Comparison of ENCODE assay signal across 17 cellular contexts in genomic region chr1:909861-910310, GRCh38. TPM values are rescaled to one million over a fixed set of nuclear protein-coding genes. Genes with fewer than 3 reads are reported as not detected.
DNase-seq lines count a peak whose midpoint lies in the region; ATAC-seq and TF ChIP-seq lines count a peak whose summit lies in the region.
"Had no signal": no experiment of that assay in that cellular context is flagged by ENCODE, and none has a peak within 500 bp of the region (broad histone marks: within the 10 kb centered on the region; RNA-seq: fewer than 3 reads in every experiment).

No MANE protein-coding gene starts in this region.

- no peaks in the 10 kb centered on the region for H3K79me1 ChIP-seq in neuronal stem cell (ENCODE audit: low read depth, low read length)

- TF ChIP-seq POLR2A in esophagus muscularis mucosa (IDR thresholded peaks at IDR 0.05; ENCODE audit: low read depth) = no peak

- H2BK120ac ChIP-seq in neuronal stem cell (ENCODE audit: low read depth, low read length) = no peak overlapping the region

- no peak overlapping the region for H2BK5ac ChIP-seq in neuronal stem cell (ENCODE audit: low read length)

- H3K27me3 ChIP-seq in A673 (replicated peaks; ENCODE audit: insufficient read depth, low read depth, low read length, poor library complexity) (no peaks in the 10 kb centered on the region), GM06990 (replicated peaks; ENCODE audit: control insufficient read depth, insufficient read depth, low read length) (no peaks in the 10 kb centered on the region; the same call in 1 of the 2 replicates), esophagus muscularis mucosa (peaks cover 0 to 78% (median 10%) of the 10 kb centered on the region in 4 donors), neuronal stem cell (ENCODE audit: control insufficient read depth in 3 of 3, insufficient read depth in 3 of 3, low read depth in 1 of 3, low read length in 3 of 3) (peaks cover 2 to 49% (median 19%) of the 10 kb centered on the region in 3 experiments)
- H3K27me3 ChIP-seq: hepatocyte had no signal

- no peak overlapping the region for H3K4ac ChIP-seq in neuronal stem cell (ENCODE audit: low read length)

- no peak for ATAC-seq in activated CD8-positive, alpha-beta T cell treated with anti-CD3 and anti-CD28 coated beads for 36 hours
- no peak for ATAC-seq in HG03460 (IDR thresholded peaks at IDR 0.05; ENCODE audit: unreplicated experiment)

- CTCF ChIA-PET in A673 (lab: Charles Lee) = no interaction called here
- CTCF ChIA-PET in activated CD8-positive, alpha-beta T cell treated with anti-CD3 and anti-CD28 coated beads for 36 hours (lab: Charles Lee) = no interaction called here

- no peak overlapping the region for H3K23ac ChIP-seq in neuronal stem cell (ENCODE audit: low read depth, low read length, poor library complexity)

- no peak overlapping the region for H3K9ac ChIP-seq in neuronal stem cell (ENCODE audit: low read depth, low read length, poor library complexity)

- no peak overlapping the region for H2AFZ ChIP-seq in neuronal stem cell (ENCODE audit: low read length)
- H2AFZ ChIP-seq: hepatocyte had no signal

- no peak overlapping the region for H4K91ac ChIP-seq in neuronal stem cell (ENCODE audit: low read depth, low read length, poor library complexity)

- no TSS peak for BruUV-seq in A673 (replicated peaks; lab: Mats Ljungman, UMichigan)

- H3K18ac ChIP-seq in neuronal stem cell (ENCODE audit: low read length) = no peak overlapping the region

- peaks cover 27% of the 10 kb centered on the region for H3K4me1 Mint-ChIP-seq in CD14-positive monocyte
- H3K4me1 Mint-ChIP-seq in activated CD8-positive, alpha-beta T cell treated with anti-CD3 and anti-CD28 coated beads for 36 hours (ENCODE audit: low read depth) = peaks cover 7% of the 10 kb centered on the region

- H3K4me1 ChIP-seq in A673 (ENCODE audit: insufficient read depth, low read length, poor library complexity, severe bottlenecking) (peaks cover 33% of the 10 kb centered on the region), esophagus muscularis mucosa (peaks cover 16 to 49% (median 44%) of the 10 kb centered on the region in 4 donors), neuronal stem cell (ENCODE audit: control insufficient read depth in 2 of 2, insufficient read depth in 1 of 2, low read depth in 1 of 2, low read length in 2 of 2) (peaks cover 0 to 4% of the 10 kb centered on the region in 2 donors)

- H3K4me2 ChIP-seq in neuronal stem cell (ENCODE audit: insufficient read depth, low read length, poor library complexity, severe bottlenecking) = no peak overlapping the region
- H3K4me2 ChIP-seq: hepatocyte had no signal

- H2BK12ac ChIP-seq in neuronal stem cell (ENCODE audit: low read length) = no peak overlapping the region

- H3K9me3 Mint-ChIP-seq in CD14-positive monocyte = peaks cover 0 to 5% (median 2%) of the 10 kb centered on the region in 7 donors
- no peaks in the 10 kb centered on the region for H3K9me3 Mint-ChIP-seq in activated CD8-positive, alpha-beta T cell treated with anti-CD3 and anti-CD28 coated beads for 36 hours
- H3K9me3 Mint-ChIP-seq: activated T-helper 2 cell treated with anti-CD3 and anti-CD28 coated beads, Interferon-gamma antibody, Interleukin-2, Interleukin-4, amounts not matched to agents 10 μg/mL and 5 μg/mL and 100 μg/mL, durations not matched to agents 14 hours and 24 hours and 36 hours; stimulated activated naive CD8-positive, alpha-beta T cell treated with anti-CD3 and anti-CD28 coated beads, Interleukin-15, Interleukin-2, amounts not matched to agents 100 ng/mL and 50 ng/mL, for 24 hours had no signal

- no peaks in the 10 kb centered on the region for H3K36me3 ChIP-seq in A673 (ENCODE audit: insufficient read depth, low read length, poor library complexity, severe bottlenecking)
- H3K36me3 ChIP-seq in GM06990 (ENCODE audit: control insufficient read depth, insufficient read depth, low read length) = no peaks in the 10 kb centered on the region
- no peaks in the 10 kb centered on the region for H3K36me3 ChIP-seq in esophagus muscularis mucosa
- peaks cover 0 to 11% of the 10 kb centered on the region in 2 donors for H3K36me3 ChIP-seq in neuronal stem cell (replicated peaks in 1 of 2; ENCODE audit: control insufficient read depth in 2 of 2, insufficient read depth in 2 of 2, low read length in 2 of 2)

- no peak overlapping the region for H3K14ac ChIP-seq in neuronal stem cell (ENCODE audit: low read length)

- no peak overlapping the region for H3K27ac Mint-ChIP-seq in CD14-positive monocyte
- H3K27ac Mint-ChIP-seq in activated CD8-positive, alpha-beta T cell treated with anti-CD3 and anti-CD28 coated beads for 36 hours = no peak overlapping the region
- H3K27ac Mint-ChIP-seq: activated T-helper 2 cell treated with anti-CD3 and anti-CD28 coated beads, Interferon-gamma antibody, Interleukin-2, Interleukin-4, amounts not matched to agents 10 μg/mL and 5 μg/mL and 100 μg/mL, durations not matched to agents 14 hours and 24 hours and 36 hours; stimulated activated naive CD8-positive, alpha-beta T cell treated with anti-CD3 and anti-CD28 coated beads, Interleukin-15, Interleukin-2, amounts not matched to agents 100 ng/mL and 50 ng/mL, for 24 hours had no signal

- TF ChIP-seq EP300 in esophagus muscularis mucosa (IDR thresholded peaks at IDR 0.05) = no peak

- no peak for TF ChIP-seq CTCF in A673 (conservative IDR thresholded peaks at IDR 0.05; ENCODE audit: low read depth, low read length)
- TF ChIP-seq CTCF in GM06990 (IDR thresholded peaks at IDR 0.05; ENCODE audit: insufficient read depth, low read length, poor library complexity, severe bottlenecking) = no peak
- TF ChIP-seq CTCF in esophagus muscularis mucosa (IDR thresholded peaks at IDR 0.05) = no peak
- no peak for TF ChIP-seq CTCF in CD14-positive monocyte (IDR thresholded peaks at IDR 0.05)
- TF ChIP-seq CTCF in activated CD8-positive, alpha-beta T cell treated with anti-CD3 and anti-CD28 coated beads for 36 hours (IDR thresholded peaks at IDR 0.05) = no peak

- peak overlapping the region in 1 of 2 donors; percentile 26 for H3K4me3 Mint-ChIP-seq in CD14-positive monocyte
- no peak overlapping the region for H3K4me3 Mint-ChIP-seq in activated CD8-positive, alpha-beta T cell treated with anti-CD3 and anti-CD28 coated beads for 36 hours
- H3K4me3 Mint-ChIP-seq: stimulated activated naive CD8-positive, alpha-beta T cell treated with anti-CD3 and anti-CD28 coated beads, Interleukin-15, Interleukin-2, amounts not matched to agents 100 ng/mL and 50 ng/mL, for 24 hours had no signal

- POLR2A ChIA-PET in A673 (lab: Charles Lee; ENCODE audit: low non-redundant PET) = no interaction called here
- POLR2A ChIA-PET in activated CD8-positive, alpha-beta T cell treated with anti-CD3 and anti-CD28 coated beads for 36 hours (lab: Charles Lee) = no interaction called here

- no peak overlapping the region for H4K8ac ChIP-seq in neuronal stem cell (ENCODE audit: low read depth, low read length)

- DNase-seq in A673 (ENCODE audit: low spot score) (peak; percentile 15), GM06990 (ENCODE audit: extremely low read depth, insufficient read length) (peak; percentile 0), esophagus muscularis mucosa (ENCODE audit: extremely low spot score) (no peak), neuronal stem cell (ENCODE audit: low spot score) (no peak), CD14-positive monocyte (ENCODE audit: low spot score) (no peak), UCSD-AML1 (lab: John Stamatoyannopoulos, UW; ENCODE audit: unreplicated experiment) (no peak)
- no peak for DNase-seq in activated CD8-positive, alpha-beta T cell treated with anti-CD3 and anti-CD28 coated beads for 36 hours
- DNase-seq: amniotic stem cell, DMS153, NCI-H187, OCI-M1 had no signal

- WGBS in esophagus muscularis mucosa = no CpG with 5 or more reads among the region's 53 CpGs
- no CpG with 5 or more reads among the region's 53 CpGs for WGBS in neuronal stem cell (ENCODE audit: extremely low coverage in 2 of 2, insufficient read length in 2 of 2, insufficient replicate concordance in 1 of 2), 2 donors

- peaks cover 0 to 3% of the 10 kb centered on the region in 2 donors for H3K36me3 Mint-ChIP-seq in CD14-positive monocyte
- no peaks in the 10 kb centered on the region for H3K36me3 Mint-ChIP-seq in activated CD8-positive, alpha-beta T cell treated with anti-CD3 and anti-CD28 coated beads for 36 hours (ENCODE audit: low read depth)

- H3K9me3 ChIP-seq in A673 (ENCODE audit: low read depth, low read length, poor library complexity, severe bottlenecking) (no peaks in the 10 kb centered on the region), esophagus muscularis mucosa (no peaks in the 10 kb centered on the region), neuronal stem cell (replicated peaks in 1 of 2; ENCODE audit: control insufficient read depth in 2 of 2, insufficient read depth in 1 of 2, low read depth in 1 of 2, low read length in 2 of 2) (peaks cover 0 to 3% of the 10 kb centered on the region in 2 donors)
- H3K9me3 ChIP-seq: BE2C had no signal

- H2BK15ac ChIP-seq in neuronal stem cell (ENCODE audit: low read length) = no peak overlapping the region

- intact Hi-C loops in A673 (cut with micrococcal nuclease; ENCODE audit: unreplicated experiment) (no loop called here), esophagus muscularis mucosa (cut with DNase I) (no loop called here), CD14-positive monocyte (cut with micrococcal nuclease) (loop anchor here in 1 of 2 donors (10.0 kb wide), 1 partner anchor 55 kb away; the partner anchor contains the start of genes KLHL17 and PLEKHN1)
- intact Hi-C loops in activated CD8-positive, alpha-beta T cell treated with anti-CD3 and anti-CD28 coated beads for 36 hours (cut with micrococcal nuclease) = no loop called here

- H3K4me3 ChIP-seq in A673 (ENCODE audit: low read depth, low read length, poor library complexity, severe bottlenecking) (no peak overlapping the region), GM06990 (replicated peaks; ENCODE audit: low read depth, low read length) (no peak overlapping the region), esophagus muscularis mucosa (peak overlapping the region; percentile 38 to 54 (median 46)), neuronal stem cell (ENCODE audit: low read length in 2 of 2) (no peak overlapping the region)
- H3K4me3 ChIP-seq: hepatocyte had no signal

- H2AK5ac ChIP-seq in neuronal stem cell (ENCODE audit: low read depth, low read length) = peak overlapping the region; percentile 70

- peaks cover 30 to 53% (median 39%) of the 10 kb centered on the region in 3 donors for H3K27me3 Mint-ChIP-seq in CD14-positive monocyte (ENCODE audit: low read depth in 3 of 3)
- peaks cover 47% of the 10 kb centered on the region for H3K27me3 Mint-ChIP-seq in activated CD8-positive, alpha-beta T cell treated with anti-CD3 and anti-CD28 coated beads for 36 hours

- H3K27ac ChIP-seq in A673 (ENCODE audit: low read depth, low read length, poor library complexity, severe bottlenecking) (no peak overlapping the region), esophagus muscularis mucosa (replicated peaks in 1 of 4) (peak overlapping the region; percentile 21 to 70 (median 62)), neuronal stem cell (replicated peaks; ENCODE audit: low read length) (no peak overlapping the region)
- H3K27ac ChIP-seq: epithelial cell of prostate, hepatocyte had no signal

RNA-seq across cellular contexts. Expression of gene SAMD11, which starts 13.8 kb away (rescaled TPM):
- total RNA-seq in A673 (2021) (24.1 and 28.4 TPM in 2 replicates), esophagus muscularis mucosa (10 to 100 TPM in 2 of 4 donors, 1 to 10 TPM in 2; 6.2 to 28.8 (median 13.9) TPM)
- 0.21 TPM for polyA plus RNA-seq in neuronal stem cell (2013, experiment 1 of 2)
- polyA plus RNA-seq in neuronal stem cell (2013, experiment 2 of 2) = 0.32 TPM
- polyA plus RNA-seq in CD14-positive monocyte = not detected
- total RNA-seq in activated CD8-positive, alpha-beta T cell treated with anti-CD3 and anti-CD28 coated beads for 36 hours = not detected
- total RNA-seq: activated T-helper 2 cell treated with anti-CD3 and anti-CD28 coated beads, Interferon-gamma antibody, Interleukin-2, Interleukin-4, amounts not matched to agents 10 μg/mL and 5 μg/mL and 100 μg/mL, durations not matched to agents 14 hours and 24 hours and 36 hours had no signal

RNA-seq across cellular contexts. Expression of gene NOC2L, which starts 49.2 kb away (rescaled TPM):
- total RNA-seq in A673 (2021) (197 and 214 TPM in 2 replicates), esophagus muscularis mucosa (10 to 100 TPM; 35.3 to 54.1 (median 47.5) TPM)
- polyA plus RNA-seq in neuronal stem cell (2013, experiment 1 of 2) = 33.5 TPM
- 32.6 TPM for polyA plus RNA-seq in neuronal stem cell (2013, experiment 2 of 2)
- polyA plus RNA-seq in CD14-positive monocyte = 10 to 100 TPM; 34.5 to 35.8 TPM
- total RNA-seq in activated CD8-positive, alpha-beta T cell treated with anti-CD3 and anti-CD28 coated beads for 36 hours = 100 to 1,000 TPM; 138 to 139 TPM

RNA-seq across cellular contexts. Expression of gene KLHL17, which starts 50.5 kb away (rescaled TPM):
- 43.3 and 48.3 TPM in 2 replicates for total RNA-seq in A673 (2021)
- total RNA-seq in esophagus muscularis mucosa = 10 to 100 TPM in 1 of 4 donors, 1 to 10 TPM in 3; 3.7 to 10.8 (median 6.2) TPM
- 22.0 TPM for polyA plus RNA-seq in neuronal stem cell (2013, experiment 1 of 2)
- 20.9 TPM for polyA plus RNA-seq in neuronal stem cell (2013, experiment 2 of 2)
- under 1 TPM; 0.31 to 0.71 TPM for polyA plus RNA-seq in CD14-positive monocyte
- 10 to 100 TPM; 27.8 to 31.2 TPM for total RNA-seq in activated CD8-positive, alpha-beta T cell treated with anti-CD3 and anti-CD28 coated beads for 36 hours

RNA-seq across cellular contexts. Expression of gene PLEKHN1, which starts 56.4 kb away (rescaled TPM):
- total RNA-seq in A673 (2021) (not detected in 2 replicates), esophagus muscularis mucosa (under 1 TPM in 3 of 4 donors, not detected in 1; 0.17 to 0.50 (median 0.19) TPM)
- polyA plus RNA-seq in neuronal stem cell (2013, experiment 1 of 2) = 0.07 TPM
- 0.03 TPM for polyA plus RNA-seq in neuronal stem cell (2013, experiment 2 of 2)
- under 1 TPM; 0.21 to 0.62 TPM for polyA plus RNA-seq in CD14-positive monocyte
- 1 to 10 TPM; 1.0 to 1.3 TPM for total RNA-seq in activated CD8-positive, alpha-beta T cell treated with anti-CD3 and anti-CD28 coated beads for 36 hours

Comparison
In these comparisons a context has a peak if more than half of its experiments do, and no peak if none do; other contexts are left out.
1. DNase-seq: peak in A673 (single experiment) and GM06990 (single experiment); none in esophagus muscularis mucosa (single experiment), neuronal stem cell (single experiment), CD14-positive monocyte (single experiment), activated CD8-positive, alpha-beta T cell treated with anti-CD3 and anti-CD28 coated beads for 36 hours (single experiment) and UCSD-AML1 (single experiment).
2. H3K27ac ChIP-seq: peak in esophagus muscularis mucosa (4 of 4); none in A673 (single experiment) and neuronal stem cell (single experiment).
3. H3K4me3 ChIP-seq: peak in esophagus muscularis mucosa (4 of 4); none in A673 (single experiment), GM06990 (single experiment) and neuronal stem cell (0 of 2).
4. RNA of gene SAMD11, which starts 13.8 kb away (total RNA-seq): 24.1 to 28.4 TPM in A673 and 6.2 to 28.8 TPM in esophagus muscularis mucosa; not detected in activated CD8-positive, alpha-beta T cell treated with anti-CD3 and anti-CD28 coated beads for 36 hours; every median in the first group is over 4 times any median in the second.